13 cellular contexts compared by ENCODE assay signal in the genomic region with DNA sequence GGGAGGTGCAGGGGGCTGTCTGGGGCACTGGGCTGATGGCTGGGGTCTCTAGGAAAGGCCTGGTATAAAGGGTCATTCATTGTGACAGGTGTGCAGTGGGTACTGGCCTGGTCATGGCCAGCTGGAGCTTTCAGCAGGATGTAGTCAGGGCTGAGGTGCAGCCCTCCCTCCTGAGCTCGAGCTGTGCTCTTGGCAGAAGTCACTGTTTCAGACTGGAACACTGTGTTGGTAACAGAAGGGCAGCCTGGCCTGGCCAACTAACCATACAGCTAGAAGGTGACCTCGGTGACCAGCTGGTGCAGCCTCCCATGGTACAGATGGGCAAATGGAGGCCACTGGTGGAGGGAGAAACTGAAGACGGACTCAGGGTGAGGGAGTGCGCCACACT. TPM values are rescaled to one million over a fixed set of nuclear protein-coding genes. Genes with fewer than 3 reads are reported as not detected.
DNase-seq lines count a peak whose midpoint lies in the region; ATAC-seq, FAIRE-seq and TF ChIP-seq lines count a peak whose summit lies in the region.
"Had no signal": no experiment of that assay in that cellular context is flagged by ENCODE, and none has a peak within 500 bp of the region (broad histone marks: within the 10 kb centered on the region; RNA-seq: fewer than 3 reads in every experiment).

No MANE protein-coding gene starts in this region.

- peak; percentile 56 for FAIRE-seq in urothelium cell line (lab: Jason Lieb, UNC)
- FAIRE-seq: A549 had no signal

- no peak overlapping the region for H3K27ac ChIP-seq in left ventricle myocardium inferior (replicated peaks)
- H3K27ac ChIP-seq: A549, C4-2B had no signal

- no peaks in the 10 kb centered on the region for H3K36me3 ChIP-seq in left ventricle myocardium inferior

- H3K4me1 ChIP-seq in left ventricle myocardium inferior, result no peaks in the 10 kb centered on the region

- DNase-seq in Right ventricle myocardium superior (no peak), left ventricle myocardium inferior (no peak), cerebellum (ENCODE audit: low spot score) (peak; percentile 83), left lobe of liver (ENCODE audit: low spot score) (no peak), urothelium cell line (ENCODE audit: low spot score) (no peak), NCI-H226 (no peak)
- DNase-seq: BE2C; CD4-positive, alpha-beta memory T cell; IMR-90 had no signal

- no peak overlapping the region for H3K4me3 ChIP-seq in left ventricle myocardium inferior
- H3K4me3 ChIP-seq: A549, GM23338 had no signal

- no peak for TF ChIP-seq CTCF in left ventricle myocardium inferior (IDR thresholded peaks at IDR 0.05; ENCODE audit: borderline replicate concordance)

- H3K9me3 ChIP-seq in left ventricle myocardium inferior (replicated peaks), result no peaks in the 10 kb centered on the region
- H3K9me3 ChIP-seq: A549, BE2C had no signal

- intact Hi-C loops in Right ventricle myocardium superior (cut with DNase I) (loop anchor here (5.0 kb wide), 2 partner anchors 172 to 252 kb away; no protein-coding TSS in a partner anchor), left ventricle myocardium inferior (cut with micrococcal nuclease) (loop anchor here (5.0 kb wide), 1 partner anchor 252 kb away; no protein-coding TSS in a partner anchor)

- no peaks in the 10 kb centered on the region for H3K27me3 ChIP-seq in left ventricle myocardium inferior (ENCODE audit: low read depth)
- H3K27me3 ChIP-seq: BE2C had no signal

- ATAC-seq in Right ventricle myocardium superior (ENCODE audit: poor library complexity) (peak; percentile 49), left lobe of liver (peak; percentile 62), GM18867 (IDR thresholded peaks at IDR 0.05; ENCODE audit: unreplicated experiment) (no peak)
- ATAC-seq: A549, GM23338 had no signal

RNA-seq across cellular contexts. Expression of gene LCTL, which starts 34.4 kb away (rescaled TPM):
- not detected for total RNA-seq in Right ventricle myocardium superior
- total RNA-seq in left ventricle myocardium inferior, result not detected
- total RNA-seq in cerebellum, result not detected
- not detected for total RNA-seq in left lobe of liver
- total RNA-seq: CD4-positive, alpha-beta memory T cell had no signal
